29 cellular contexts compared by ENCODE assay signal in the genomic region with DNA sequence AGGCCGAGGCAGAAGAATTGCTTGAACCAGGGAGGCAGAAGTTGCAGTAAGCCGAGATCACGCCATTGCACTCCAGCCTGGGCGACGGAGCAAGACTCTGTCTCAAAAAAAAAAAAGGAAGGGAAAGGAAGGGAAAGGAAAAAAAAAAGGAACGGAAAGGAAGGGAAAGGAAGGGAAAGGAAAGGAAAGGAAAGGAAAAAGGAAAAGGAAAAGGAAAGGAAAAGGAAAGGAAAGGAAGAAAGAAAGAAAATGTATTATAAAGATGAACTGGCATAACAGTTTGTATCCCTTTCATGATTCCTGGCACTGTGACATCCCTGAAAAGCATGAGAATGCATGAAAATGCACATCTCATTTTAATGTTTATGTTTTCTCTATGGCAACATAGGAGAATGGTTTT.
"Had no signal": no experiment of that assay in that cellular context is flagged by ENCODE, and none has a peak within 500 bp of the region (broad histone marks: within the 10 kb centered on the region; RNA-seq: fewer than 3 reads in every experiment).

No MANE protein-coding gene starts in this region.

- H3K4me1 ChIP-seq: gastroesophageal sphincter had no signal

- H3K27ac Mint-ChIP-seq: activated CD4-positive, alpha-beta memory T cell treated with anti-CD3 and anti-CD28 coated beads, Interleukin-2, amount 10 ng/mL, durations not matched to agents 7 days and 5 days; activated CD4-positive, alpha-beta T cell treated with anti-CD3 and anti-CD28 coated beads, Interleukin-2, amount 10 ng/mL, durations not matched to agents 7 days and 5 days; activated naive CD8-positive, alpha-beta T cell treated with anti-CD3 and anti-CD28 coated beads, Interleukin-2, amount 10 ng/mL, durations not matched to agents 7 days and 5 days; activated T-cell treated with anti-CD3 and anti-CD28 coated beads, Interleukin-2, amount 50 U/mL, for 24 hours; activated T-cell treated with anti-CD3 and anti-CD28 coated beads, Interleukin-2, amount 50 U/mL, for 72 hours; T-cell; T-helper 1 cell treated with Interleukin-12 subunit alpha and Interleukin-12 subunit beta and Interleukin-4 antibody, amounts not matched to agents 30 μg/mL and 1 μg/mL, for 36 hours; T-helper 2 cell treated with Interferon-gamma antibody and Interleukin-4, amounts not matched to agents 5 μg/mL and 100 μg/mL, for 36 hours had no signal

- H3K36me3 Mint-ChIP-seq: activated naive CD8-positive, alpha-beta T cell treated with anti-CD3 and anti-CD28 coated beads, Interleukin-2, amount 10 ng/mL, durations not matched to agents 7 days and 5 days had no signal

- H3K4me3 Mint-ChIP-seq: activated CD4-positive, alpha-beta memory T cell treated with anti-CD3 and anti-CD28 coated beads, Interleukin-2, amount 10 ng/mL, durations not matched to agents 7 days and 5 days; activated CD4-positive, alpha-beta T cell treated with anti-CD3 and anti-CD28 coated beads, Interleukin-2, amount 10 ng/mL, durations not matched to agents 7 days and 5 days; activated naive CD8-positive, alpha-beta T cell treated with anti-CD3 and anti-CD28 coated beads, Interleukin-2, amount 10 ng/mL, durations not matched to agents 7 days and 5 days; activated T-cell treated with anti-CD3 and anti-CD28 coated beads, Interleukin-2, amount 50 U/mL, for 24 hours; activated T-cell treated with anti-CD3 and anti-CD28 coated beads, Interleukin-2, amount 50 U/mL, for 72 hours; effector memory CD8-positive, alpha-beta T cell; T-cell; T-helper 1 cell treated with Interleukin-12 subunit alpha and Interleukin-12 subunit beta and Interleukin-4 antibody, amounts not matched to agents 30 μg/mL and 1 μg/mL, for 36 hours; T-helper 2 cell treated with Interferon-gamma antibody and Interleukin-4, amounts not matched to agents 5 μg/mL and 100 μg/mL, for 36 hours had no signal

- DNase-seq: activated CD4-positive, alpha-beta memory T cell treated with anti-CD3 and anti-CD28 coated beads, Interleukin-2, amount 10 ng/mL, durations not matched to agents 7 days and 5 days; activated CD4-positive, alpha-beta T cell treated with anti-CD3 and anti-CD28 coated beads for 1 hour; activated CD4-positive, alpha-beta T cell treated with anti-CD3 and anti-CD28 coated beads for 4 hours; activated CD4-positive, alpha-beta T cell treated with anti-CD3 and anti-CD28 coated beads, Interleukin-2, amount 10 ng/mL, durations not matched to agents 7 days and 5 days; activated CD4-positive, alpha-beta T cell treated with anti-CD3 and anti-CD28 coated beads, Interleukin-2, amount 50 U/mL, for 4 hours; activated CD4-positive, CD25-positive, alpha-beta regulatory T cell; activated CD8-positive, alpha-beta memory T cell treated with anti-CD3 and anti-CD28 coated beads, Interleukin-2, amount 50 U/mL, for 48 hours; activated effector memory CD4-positive, alpha-beta T cell treated with Interleukin-2 at 50 U/mL for 16 hours; activated gamma-delta T cell treated with Interleukin-2 at 50 U/mL for 16 hours; activated naive CD4-positive, alpha-beta T cell treated with anti-CD3 and anti-CD28 coated beads, Interleukin-2, amount 50 U/mL, for 16 hours; activated naive CD4-positive, alpha-beta T cell treated with Interleukin-2 at 50 U/mL for 16 hours; activated naive CD8-positive, alpha-beta T cell treated with anti-CD3 and anti-CD28 coated beads, Interleukin-2, amount 10 ng/mL, durations not matched to agents 7 days and 5 days; activated T-cell treated with anti-CD3 and anti-CD28 coated beads for 4 hours; activated T-cell treated with anti-CD3 and anti-CD28 coated beads, Interleukin-2, amount 50 U/mL, for 24 hours; activated T-cell treated with anti-CD3 and anti-CD28 coated beads, Interleukin-2, amount 50 U/mL, for 72 hours; anterior cingulate cortex; brain microvascular endothelial cell; cortex of kidney; dermis blood vessel endothelial cell; effector CD4-positive, alpha-beta T cell; effector memory CD8-positive, alpha-beta T cell; esophagus squamous epithelium; foreskin melanocyte; SW 1271; T-cell had no signal

- ATAC-seq: activated T-cell treated with anti-CD3 and anti-CD28 coated beads, Interleukin-2, amount 50 U/mL, for 72 hours; effector memory CD8-positive, alpha-beta T cell; gastroesophageal sphincter; T-cell had no signal

- H3K36me3 ChIP-seq: brain microvascular endothelial cell had no signal

- H3K9me3 Mint-ChIP-seq: activated CD4-positive, alpha-beta memory T cell treated with anti-CD3 and anti-CD28 coated beads, Interleukin-2, amount 10 ng/mL, durations not matched to agents 7 days and 5 days; activated CD4-positive, alpha-beta T cell treated with anti-CD3 and anti-CD28 coated beads, Interleukin-2, amount 10 ng/mL, durations not matched to agents 7 days and 5 days; activated naive CD8-positive, alpha-beta T cell treated with anti-CD3 and anti-CD28 coated beads, Interleukin-2, amount 10 ng/mL, durations not matched to agents 7 days and 5 days; activated T-cell treated with anti-CD3 and anti-CD28 coated beads, Interleukin-2, amount 50 U/mL, for 24 hours; activated T-cell treated with anti-CD3 and anti-CD28 coated beads, Interleukin-2, amount 50 U/mL, for 72 hours; effector memory CD8-positive, alpha-beta T cell; T-cell; T-helper 1 cell treated with Interleukin-12 subunit alpha and Interleukin-12 subunit beta and Interleukin-4 antibody, amounts not matched to agents 30 μg/mL and 1 μg/mL, for 36 hours; T-helper 2 cell treated with Interferon-gamma antibody and Interleukin-4, amounts not matched to agents 5 μg/mL and 100 μg/mL, for 36 hours had no signal

- H3K9me3 ChIP-seq: esophagus squamous epithelium, gastroesophageal sphincter had no signal

- H3K27ac ChIP-seq: brain microvascular endothelial cell, epithelial cell of prostate, esophagus squamous epithelium, gastroesophageal sphincter had no signal

- H3K27me3 Mint-ChIP-seq: activated CD4-positive, alpha-beta memory T cell treated with anti-CD3 and anti-CD28 coated beads, Interleukin-2, amount 10 ng/mL, durations not matched to agents 7 days and 5 days; activated CD4-positive, alpha-beta T cell treated with anti-CD3 and anti-CD28 coated beads, Interleukin-2, amount 10 ng/mL, durations not matched to agents 7 days and 5 days; activated naive CD8-positive, alpha-beta T cell treated with anti-CD3 and anti-CD28 coated beads, Interleukin-2, amount 10 ng/mL, durations not matched to agents 7 days and 5 days; activated T-cell treated with anti-CD3 and anti-CD28 coated beads, Interleukin-2, amount 50 U/mL, for 24 hours; effector memory CD8-positive, alpha-beta T cell; T-cell had no signal

- H3K4me3 ChIP-seq: esophagus squamous epithelium, gastroesophageal sphincter had no signal
